Comparison of ENCODE assay signal across 1 cellular context in the genomic region with DNA sequence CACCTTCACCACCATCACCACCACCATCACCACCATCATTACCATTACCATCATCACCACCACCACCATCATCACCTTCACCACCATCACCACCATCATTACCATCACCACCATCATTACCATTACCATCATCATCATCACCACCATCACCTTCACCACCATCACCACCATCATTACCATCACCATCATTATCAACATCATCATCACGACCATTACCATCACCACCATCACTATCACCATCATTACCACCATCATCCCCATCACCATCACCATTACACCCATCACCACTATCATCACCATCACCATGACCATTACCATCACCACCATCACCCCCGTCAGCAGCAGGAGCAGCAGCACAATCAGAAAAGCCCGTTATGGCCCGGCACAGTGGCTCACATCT.
TF ChIP-seq lines count a peak whose summit lies in the region.

No MANE protein-coding gene starts in this region.

TF ChIP-seq in H1, 55 proteins besides CTCF, POLR2A, EP300 and RAD21:
- no peak for TF ChIP-seq SIN3A (conservative IDR thresholded peaks at IDR 0.05 in 1 of 2, IDR thresholded peaks at IDR 0.05 in 1 of 2; ENCODE audit: low read depth in 1 of 2, low read length in 2 of 2)
- TF ChIP-seq, protein P1, sequence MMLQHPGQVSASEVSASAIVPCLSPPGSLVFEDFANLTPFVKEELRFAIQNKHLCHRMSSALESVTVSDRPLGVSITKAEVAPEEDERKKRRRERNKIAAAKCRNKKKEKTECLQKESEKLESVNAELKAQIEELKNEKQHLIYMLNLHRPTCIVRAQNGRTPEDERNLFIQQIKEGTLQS (IDR thresholded peaks at IDR 0.05; ENCODE audit: insufficient read depth, low read depth, low read length) = no peak
- TF ChIP-seq, protein P2, sequence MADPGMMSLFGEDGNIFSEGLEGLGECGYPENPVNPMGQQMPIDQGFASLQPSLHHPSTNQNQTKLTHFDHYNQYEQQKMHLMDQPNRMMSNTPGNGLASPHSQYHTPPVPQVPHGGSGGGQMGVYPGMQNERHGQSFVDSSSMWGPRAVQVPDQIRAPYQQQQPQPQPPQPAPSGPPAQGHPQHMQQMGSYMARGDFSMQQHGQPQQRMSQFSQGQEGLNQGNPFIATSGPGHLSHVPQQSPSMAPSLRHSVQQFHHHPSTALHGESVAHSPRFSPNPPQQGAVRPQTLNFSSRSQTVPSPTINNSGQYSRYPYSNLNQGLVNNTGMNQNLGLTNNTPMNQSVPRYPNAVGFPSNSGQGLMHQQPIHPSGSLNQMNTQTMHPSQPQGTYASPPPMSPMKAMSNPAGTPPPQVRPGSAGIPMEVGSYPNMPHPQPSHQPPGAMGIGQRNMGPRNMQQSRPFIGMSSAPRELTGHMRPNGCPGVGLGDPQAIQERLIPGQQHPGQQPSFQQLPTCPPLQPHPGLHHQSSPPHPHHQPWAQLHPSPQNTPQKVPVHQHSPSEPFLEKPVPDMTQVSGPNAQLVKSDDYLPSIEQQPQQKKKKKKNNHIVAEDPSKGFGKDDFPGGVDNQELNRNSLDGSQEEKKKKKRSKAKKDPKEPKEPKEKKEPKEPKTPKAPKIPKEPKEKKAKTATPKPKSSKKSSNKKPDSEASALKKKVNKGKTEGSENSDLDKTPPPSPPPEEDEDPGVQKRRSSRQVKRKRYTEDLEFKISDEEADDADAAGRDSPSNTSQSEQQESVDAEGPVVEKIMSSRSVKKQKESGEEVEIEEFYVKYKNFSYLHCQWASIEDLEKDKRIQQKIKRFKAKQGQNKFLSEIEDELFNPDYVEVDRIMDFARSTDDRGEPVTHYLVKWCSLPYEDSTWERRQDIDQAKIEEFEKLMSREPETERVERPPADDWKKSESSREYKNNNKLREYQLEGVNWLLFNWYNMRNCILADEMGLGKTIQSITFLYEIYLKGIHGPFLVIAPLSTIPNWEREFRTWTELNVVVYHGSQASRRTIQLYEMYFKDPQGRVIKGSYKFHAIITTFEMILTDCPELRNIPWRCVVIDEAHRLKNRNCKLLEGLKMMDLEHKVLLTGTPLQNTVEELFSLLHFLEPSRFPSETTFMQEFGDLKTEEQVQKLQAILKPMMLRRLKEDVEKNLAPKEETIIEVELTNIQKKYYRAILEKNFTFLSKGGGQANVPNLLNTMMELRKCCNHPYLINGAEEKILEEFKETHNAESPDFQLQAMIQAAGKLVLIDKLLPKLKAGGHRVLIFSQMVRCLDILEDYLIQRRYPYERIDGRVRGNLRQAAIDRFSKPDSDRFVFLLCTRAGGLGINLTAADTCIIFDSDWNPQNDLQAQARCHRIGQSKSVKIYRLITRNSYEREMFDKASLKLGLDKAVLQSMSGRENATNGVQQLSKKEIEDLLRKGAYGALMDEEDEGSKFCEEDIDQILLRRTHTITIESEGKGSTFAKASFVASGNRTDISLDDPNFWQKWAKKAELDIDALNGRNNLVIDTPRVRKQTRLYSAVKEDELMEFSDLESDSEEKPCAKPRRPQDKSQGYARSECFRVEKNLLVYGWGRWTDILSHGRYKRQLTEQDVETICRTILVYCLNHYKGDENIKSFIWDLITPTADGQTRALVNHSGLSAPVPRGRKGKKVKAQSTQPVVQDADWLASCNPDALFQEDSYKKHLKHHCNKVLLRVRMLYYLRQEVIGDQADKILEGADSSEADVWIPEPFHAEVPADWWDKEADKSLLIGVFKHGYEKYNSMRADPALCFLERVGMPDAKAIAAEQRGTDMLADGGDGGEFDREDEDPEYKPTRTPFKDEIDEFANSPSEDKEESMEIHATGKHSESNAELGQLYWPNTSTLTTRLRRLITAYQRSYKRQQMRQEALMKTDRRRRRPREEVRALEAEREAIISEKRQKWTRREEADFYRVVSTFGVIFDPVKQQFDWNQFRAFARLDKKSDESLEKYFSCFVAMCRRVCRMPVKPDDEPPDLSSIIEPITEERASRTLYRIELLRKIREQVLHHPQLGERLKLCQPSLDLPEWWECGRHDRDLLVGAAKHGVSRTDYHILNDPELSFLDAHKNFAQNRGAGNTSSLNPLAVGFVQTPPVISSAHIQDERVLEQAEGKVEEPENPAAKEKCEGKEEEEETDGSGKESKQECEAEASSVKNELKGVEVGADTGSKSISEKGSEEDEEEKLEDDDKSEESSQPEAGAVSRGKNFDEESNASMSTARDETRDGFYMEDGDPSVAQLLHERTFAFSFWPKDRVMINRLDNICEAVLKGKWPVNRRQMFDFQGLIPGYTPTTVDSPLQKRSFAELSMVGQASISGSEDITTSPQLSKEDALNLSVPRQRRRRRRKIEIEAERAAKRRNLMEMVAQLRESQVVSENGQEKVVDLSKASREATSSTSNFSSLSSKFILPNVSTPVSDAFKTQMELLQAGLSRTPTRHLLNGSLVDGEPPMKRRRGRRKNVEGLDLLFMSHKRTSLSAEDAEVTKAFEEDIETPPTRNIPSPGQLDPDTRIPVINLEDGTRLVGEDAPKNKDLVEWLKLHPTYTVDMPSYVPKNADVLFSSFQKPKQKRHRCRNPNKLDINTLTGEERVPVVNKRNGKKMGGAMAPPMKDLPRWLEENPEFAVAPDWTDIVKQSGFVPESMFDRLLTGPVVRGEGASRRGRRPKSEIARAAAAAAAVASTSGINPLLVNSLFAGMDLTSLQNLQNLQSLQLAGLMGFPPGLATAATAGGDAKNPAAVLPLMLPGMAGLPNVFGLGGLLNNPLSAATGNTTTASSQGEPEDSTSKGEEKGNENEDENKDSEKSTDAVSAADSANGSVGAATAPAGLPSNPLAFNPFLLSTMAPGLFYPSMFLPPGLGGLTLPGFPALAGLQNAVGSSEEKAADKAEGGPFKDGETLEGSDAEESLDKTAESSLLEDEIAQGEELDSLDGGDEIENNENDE (IDR thresholded peaks at IDR 0.05; ENCODE audit: insufficient replicate concordance, low read length) = no peak
- no peak for TF ChIP-seq ASH2L (IDR thresholded peaks at IDR 0.05; ENCODE audit: low read length)
- no peak for TF ChIP-seq KDM4A (IDR thresholded peaks at IDR 0.05; ENCODE audit: low read depth, low read length, severe bottlenecking)
- TF ChIP-seq TCF12 (IDR thresholded peaks at IDR 0.05; ENCODE audit: low read depth, low read length) = no peak
- no peak for TF ChIP-seq USF2 (IDR thresholded peaks at IDR 0.05; ENCODE audit: low read length)
- TF ChIP-seq BACH1 (IDR thresholded peaks at IDR 0.05; ENCODE audit: low read length) = no peak
- TF ChIP-seq TAF1 (IDR thresholded peaks at IDR 0.05; ENCODE audit: low read depth, low read length) = no peak
- TF ChIP-seq HDAC6 (IDR thresholded peaks at IDR 0.05; ENCODE audit: low read depth, low read length) = no peak
- no peak for TF ChIP-seq CHD1 (IDR thresholded peaks at IDR 0.05; ENCODE audit: low read depth, low read length)
- TF ChIP-seq E2F6 (IDR thresholded peaks at IDR 0.05) = no peak
- no peak for TF ChIP-seq CREB1 (IDR thresholded peaks at IDR 0.05)
- no peak for TF ChIP-seq GTF2F1 (IDR thresholded peaks at IDR 0.05; ENCODE audit: borderline replicate concordance, low read depth, low read length)
- TF ChIP-seq FOSL1 (IDR thresholded peaks at IDR 0.05; ENCODE audit: insufficient read depth, low read depth, low read length) = no peak
- no peak for TF ChIP-seq KDM1A (IDR thresholded peaks at IDR 0.05; ENCODE audit: borderline replicate concordance, low read length)
- TF ChIP-seq JUN (IDR thresholded peaks at IDR 0.05; ENCODE audit: low read depth, low read length) = no peak
